17 cellular contexts compared by ENCODE assay signal in the genomic region with DNA sequence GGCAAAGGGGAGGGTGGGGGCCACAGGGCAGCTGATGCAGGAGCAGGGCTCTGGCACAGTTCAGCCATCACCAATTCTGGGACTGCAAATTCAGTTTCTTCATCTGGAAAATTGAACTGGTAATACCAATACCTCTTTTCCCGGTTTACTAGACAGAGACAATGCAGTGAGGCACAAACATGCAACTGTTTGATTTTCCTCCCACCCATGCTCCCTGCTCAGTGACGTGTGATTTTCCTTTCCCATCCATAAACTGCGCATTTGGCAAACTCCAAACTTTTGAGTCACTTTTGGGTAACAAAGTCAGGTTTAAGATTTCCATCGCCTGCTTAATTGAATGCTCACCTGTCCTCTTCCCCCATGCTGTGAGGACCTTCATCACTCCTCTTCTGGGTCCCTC. TPM values are rescaled to one million over a fixed set of nuclear protein-coding genes. Genes with fewer than 3 reads are reported as not detected.
A peak's percentile ranks its signal among the peaks of the same experiment; 100 is the strongest.
DNase-seq lines count a peak whose midpoint lies in the region; ATAC-seq, FAIRE-seq and TF ChIP-seq lines count a peak whose summit lies in the region.
"Had no signal": no experiment of that assay in that cellular context is flagged by ENCODE, and none has a peak within 500 bp of the region (broad histone marks: within the 10 kb centered on the region; RNA-seq: fewer than 3 reads in every experiment).

No MANE protein-coding gene starts in this region.

- H3K9ac ChIP-seq in trophoblast cell (ENCODE audit: low read length): no peak overlapping the region
- H3K9ac ChIP-seq in skeletal muscle tissue (ENCODE audit: low read depth in 1 of 3, low read length in 3 of 3): peak overlapping the region in 1 of 3 donors; percentile 66

- no peak for TF ChIP-seq CTCF in heart right ventricle (IDR thresholded peaks at IDR 0.05)
- no peak for TF ChIP-seq CTCF in right atrium auricular region (IDR thresholded peaks at IDR 0.05)
- no peak for TF ChIP-seq CTCF in RWPE2 (IDR thresholded peaks at IDR 0.05; ENCODE audit: poor library complexity, severe bottlenecking)

- peak overlapping the region in 7 of 10 donors; percentile 72 to 89 (median 83) for H3K27ac ChIP-seq in heart right ventricle
- peak overlapping the region in 1 of 2 donors; percentile 76 for H3K27ac ChIP-seq in right atrium auricular region
- H3K27ac ChIP-seq in RWPE2 (ENCODE audit: poor library complexity, severe bottlenecking): no peak overlapping the region
- no peak overlapping the region for H3K27ac ChIP-seq in trophoblast cell (ENCODE audit: low read depth, low read length)
- H3K27ac ChIP-seq in skeletal muscle tissue (ENCODE audit: low read depth, low read length): peak overlapping the region; percentile 96
- H3K27ac ChIP-seq: HL-60 had no signal

- DNase-seq in heart right ventricle (no peak), right atrium auricular region (ENCODE audit: low spot score) (no peak), RWPE2 (ENCODE audit: low spot score) (peak; percentile 0), trophoblast cell (no peak), urothelium cell line (ENCODE audit: low spot score) (no peak)
- no peak for DNase-seq in activated naive CD4-positive, alpha-beta T cell treated with Interleukin-2 at 50 U/mL for 16 hours
- no peak for DNase-seq in activated CD4-positive, CD25-positive, alpha-beta regulatory T cell treated with anti-CD3 and anti-CD28 coated beads, Interleukin-2, amount 50 U/mL, for 72 hours
- DNase-seq: ACHN; CD4-positive, CD25-positive, alpha-beta regulatory T cell; DMS53; GF-D8 had no signal

- H4K12ac ChIP-seq in trophoblast cell (ENCODE audit: low read depth, low read length): no peak overlapping the region

- ATAC-seq in heart right ventricle (no peak), RWPE2 (ENCODE audit: low read depth) (no peak)
- ATAC-seq: HCT116 had no signal

- H4K91ac ChIP-seq in trophoblast cell (ENCODE audit: low read depth, low read length): no peak overlapping the region

- no peak overlapping the region for H3K4me2 ChIP-seq in trophoblast cell (ENCODE audit: low read length)

- H2BK120ac ChIP-seq in trophoblast cell (ENCODE audit: insufficient read depth, low read length, poor library complexity): no peak overlapping the region

- H2BK12ac ChIP-seq in trophoblast cell (ENCODE audit: low read length): peak overlapping the region; percentile 28

- H2BK5ac ChIP-seq in trophoblast cell (ENCODE audit: low read depth, low read length, poor library complexity): peak overlapping the region; percentile 8

- H3K18ac ChIP-seq in trophoblast cell (ENCODE audit: low read length): no peak overlapping the region

- H3K4ac ChIP-seq in trophoblast cell (ENCODE audit: low read depth, low read length): no peak overlapping the region

- H3K36me3 ChIP-seq in heart right ventricle (no peaks in the 10 kb centered on the region), right atrium auricular region (no peaks in the 10 kb centered on the region), RWPE2 (ENCODE audit: low read depth) (no peaks in the 10 kb centered on the region), trophoblast cell (ENCODE audit: control insufficient read depth in 1 of 2, insufficient read depth in 2 of 2, low read length in 2 of 2) (no peaks in the 10 kb centered on the region), skeletal muscle tissue (ENCODE audit: control insufficient read depth in 3 of 3, insufficient read depth in 3 of 3, low read length in 3 of 3) (peaks cover 0 to 2% (median 1%) of the 10 kb centered on the region in 3 donors)
- H3K36me3 ChIP-seq: BLaER1 treated with 17β-estradiol and CSF1 and Interleukin-3, amounts not matched to agents 10 nM and 100 nM had no signal

- H3K27me3 ChIP-seq in heart right ventricle (no peaks in the 10 kb centered on the region), right atrium auricular region (no peaks in the 10 kb centered on the region), RWPE2 (ENCODE audit: insufficient read depth, poor library complexity, severe bottlenecking) (no peaks in the 10 kb centered on the region), trophoblast cell (ENCODE audit: insufficient read depth, low read length) (no peaks in the 10 kb centered on the region), skeletal muscle tissue (ENCODE audit: control insufficient read depth in 3 of 3, insufficient read depth in 3 of 3, low read length in 3 of 3) (no peaks in the 10 kb centered on the region)
- H3K27me3 ChIP-seq: BLaER1 treated with 17β-estradiol and CSF1 and Interleukin-3, amounts not matched to agents 10 nM and 100 nM had no signal

- H3K9me3 ChIP-seq in heart right ventricle (no peaks in the 10 kb centered on the region), right atrium auricular region (no peaks in the 10 kb centered on the region), RWPE2 (ENCODE audit: severe bottlenecking) (no peaks in the 10 kb centered on the region), trophoblast cell (ENCODE audit: insufficient read depth, low read depth, low read length) (no peaks in the 10 kb centered on the region), skeletal muscle tissue (ENCODE audit: control insufficient read depth in 3 of 3, low read length in 3 of 3) (no peaks in the 10 kb centered on the region)
- H3K9me3 ChIP-seq: BLaER1 treated with 17β-estradiol and CSF1 and Interleukin-3, amounts not matched to agents 10 nM and 100 nM had no signal

- no peak overlapping the region for H4K8ac ChIP-seq in trophoblast cell (ENCODE audit: low read depth, low read length)

- WGBS in heart right ventricle, 2 donors: 88 to 89% methylated on average over 4 of the region's 4 CpGs
- WGBS in trophoblast cell (ENCODE audit: extremely low coverage, insufficient coverage, insufficient read length): no CpG with 5 or more reads among the region's 4 CpGs

- peaks cover 12% of the 10 kb centered on the region for H3K79me1 ChIP-seq in trophoblast cell (ENCODE audit: low read length)

- no peak overlapping the region for H3K4me3 ChIP-seq in heart right ventricle
- no peak overlapping the region for H3K4me3 ChIP-seq in right atrium auricular region
- no peak overlapping the region for H3K4me3 ChIP-seq in RWPE2 (ENCODE audit: severe bottlenecking)
- no peak overlapping the region for H3K4me3 ChIP-seq in trophoblast cell (ENCODE audit: low read depth, low read length)
- H3K4me3 ChIP-seq in skeletal muscle tissue (ENCODE audit: low read length in 3 of 3): no peak overlapping the region
- H3K4me3 ChIP-seq: BLaER1 treated with 17β-estradiol and CSF1 and Interleukin-3, amounts not matched to agents 10 nM and 100 nM had no signal

- no peak overlapping the region for H3K14ac ChIP-seq in trophoblast cell (ENCODE audit: low read length)

- intact Hi-C loops in heart right ventricle (cut with DNase I): loop anchor here in 8 of 10 donors (2.0 to 10.0 kb wide), 8 partner anchors 46 to 519 kb away; no protein-coding TSS in a partner anchor

- H2AFZ ChIP-seq in trophoblast cell (ENCODE audit: insufficient read depth, low read length, poor library complexity): no peak overlapping the region

- H2AK5ac ChIP-seq in trophoblast cell (ENCODE audit: low read length): no peak overlapping the region

- H3K4me1 ChIP-seq in heart right ventricle (peaks cover 35 to 67% (median 66%) of the 10 kb centered on the region in 9 donors), right atrium auricular region (peaks cover 0 to 65% of the 10 kb centered on the region in 2 donors), RWPE2 (ENCODE audit: insufficient read depth, poor library complexity, severe bottlenecking) (peaks cover 19% of the 10 kb centered on the region), trophoblast cell (ENCODE audit: control insufficient read depth in 1 of 2, insufficient read depth in 2 of 2, low read length in 2 of 2) (peaks cover 27 to 41% of the 10 kb centered on the region in 2 experiments), skeletal muscle tissue (ENCODE audit: control insufficient read depth in 3 of 3, insufficient read depth in 3 of 3, low read length in 3 of 3) (peaks cover 58 to 68% (median 67%) of the 10 kb centered on the region in 3 donors)

- no peak overlapping the region for H3K23ac ChIP-seq in trophoblast cell (ENCODE audit: low read length)

- no peak for FAIRE-seq in urothelium cell line (lab: Jason Lieb, UNC)
- FAIRE-seq: H54 had no signal

- no peaks in the 10 kb centered on the region for H3K79me2 ChIP-seq in trophoblast cell (ENCODE audit: control insufficient read depth, insufficient read depth, low read length, poor library complexity)

RNA-seq across cellular contexts. Expression of a gene that starts 23.2 kb away (rescaled TPM):
- total RNA-seq in heart right ventricle (10 to 100 TPM in 8 of 10 donors, 1 to 10 TPM in 2; 9.5 to 37.5 (median 12.7) TPM), right atrium auricular region (10 to 100 TPM in 1 of 2 donors, 1 to 10 TPM in 1; 9.5 to 14.7 TPM), skeletal muscle tissue (1.0 TPM)
- 1 to 10 TPM; 7.1 to 8.2 TPM for polyA plus RNA-seq in heart right ventricle
- polyA plus RNA-seq in trophoblast cell (2013): 4.4 and 4.6 TPM in 2 replicates
- total RNA-seq: A172; CD4-positive, CD25-positive, alpha-beta regulatory T cell had no signal
- polyA plus RNA-seq: CD4-positive, CD25-positive, alpha-beta regulatory T cell had no signal

RNA-seq across cellular contexts. Expression of a gene that starts 30.8 kb away (rescaled TPM):
- total RNA-seq in heart right ventricle (10 to 100 TPM in 1 of 10 donors, 1 to 10 TPM in 7, under 1 TPM in 2; 0.83 to 13.0 (median 1.8) TPM), right atrium auricular region (1 to 10 TPM in 1 of 2 donors, under 1 TPM in 1; 0.19 to 1.9 TPM), skeletal muscle tissue (2.1 TPM)
- polyA plus RNA-seq in heart right ventricle: 1 to 10 TPM; 1.2 to 2.4 TPM
- 45.7 and 47.8 TPM in 2 replicates for polyA plus RNA-seq in trophoblast cell (2013)
- total RNA-seq: A172; CD4-positive, CD25-positive, alpha-beta regulatory T cell had no signal
- polyA plus RNA-seq: CD4-positive, CD25-positive, alpha-beta regulatory T cell had no signal

Comparison
In these comparisons a context has a peak if more than half of its experiments do, and no peak if none do; other contexts are left out.
1. H3K27ac ChIP-seq: peak in heart right ventricle (7 of 10) and skeletal muscle tissue (single experiment); none in RWPE2 (single experiment) and trophoblast cell (single experiment).